In the genomic region with DNA sequence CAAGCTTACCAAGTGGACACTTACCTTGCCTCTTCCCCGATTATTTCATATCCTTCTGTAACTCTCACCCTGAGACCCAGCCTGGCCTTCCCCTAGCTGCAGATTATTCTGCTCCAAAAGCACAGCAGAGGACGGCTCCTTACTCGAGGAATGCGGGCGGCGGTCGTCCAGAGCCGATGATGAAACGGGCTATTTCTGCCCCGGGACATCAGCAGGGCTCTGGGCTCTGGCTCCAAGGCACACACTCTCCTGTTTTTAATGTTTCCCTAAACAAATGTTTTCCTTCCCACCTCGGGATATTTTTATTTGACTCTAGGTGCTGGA, we compare ENCODE assay signal across 16 cellular contexts. TPM values are rescaled to one million over a fixed set of nuclear protein-coding genes. Genes with fewer than 3 reads are reported as not detected.
DNase-seq lines count a peak whose midpoint lies in the region; ATAC-seq and TF ChIP-seq lines count a peak whose summit lies in the region.
"Had no signal": no experiment of that assay in that cellular context is flagged by ENCODE, and none has a peak within 500 bp of the region (broad histone marks: within the 10 kb centered on the region; RNA-seq: fewer than 3 reads in every experiment).

No MANE protein-coding gene starts in this region.

- H3K4me1 ChIP-seq in thoracic aorta (ENCODE audit: control insufficient read depth in 1 of 2, low read depth in 2 of 2): peaks cover 6 to 38% of the 10 kb centered on the region in 2 donors
- H3K4me1 ChIP-seq: Caco-2, foreskin keratinocyte had no signal

- H3K27ac ChIP-seq in thoracic aorta: peak overlapping the region; percentile 68 to 69
- H3K27ac ChIP-seq: 22Rv1, foreskin keratinocyte, thyroid gland had no signal

- H3K4me3 ChIP-seq in fibroblast of the aortic adventitia (ENCODE audit: low read depth, low read length) (no peak overlapping the region), thoracic aorta (peak overlapping the region; percentile 56)
- H3K4me3 ChIP-seq: thyroid gland had no signal

- H3K27me3 ChIP-seq in thoracic aorta (replicated peaks; ENCODE audit: insufficient read depth): no peaks in the 10 kb centered on the region
- H3K27me3 ChIP-seq: foreskin keratinocyte, thyroid gland had no signal

- no peaks in the 10 kb centered on the region for H3K9me3 ChIP-seq in thoracic aorta
- H3K9me3 ChIP-seq: Caco-2, thyroid gland had no signal

- DNase-seq in DMS 273 (lab: John Stamatoyannopoulos, UW; ENCODE audit: unreplicated experiment) (peak; percentile 56), DMS 273 treated with DMSO at 0.1 percent for 48 hours (lab: John Stamatoyannopoulos, UW) (no peak), fibroblast of the aortic adventitia (ENCODE audit: low read depth) (peak; percentile 7), mucosa of gallbladder (ENCODE audit: low spot score) (peak; percentile 32), thoracic aorta (ENCODE audit: low spot score) (no peak), SIG-M5 treated with dmso at 0.1 percent for 504 hours (lab: John Stamatoyannopoulos, UW; ENCODE audit: unreplicated experiment) (no peak)
- DNase-seq: foreskin keratinocyte, kidney, natural killer cell had no signal

- ATAC-seq in thoracic aorta (ENCODE audit: insufficient number of reproducible peaks, low FRiP score, low read depth): no peak
- no peak for ATAC-seq in GM21447 (IDR thresholded peaks at IDR 0.05; ENCODE audit: unreplicated experiment)
- no peak for ATAC-seq in GM21723 (IDR thresholded peaks at IDR 0.05; ENCODE audit: unreplicated experiment)
- ATAC-seq: foreskin keratinocyte, natural killer cell, SK-N-SH treated with all-trans-retinoic acid at 6 μM for 48 hours had no signal

- no peaks in the 10 kb centered on the region for H3K36me3 ChIP-seq in thoracic aorta
- H3K36me3 ChIP-seq: thyroid gland had no signal

- no peak for TF ChIP-seq CTCF in fibroblast of the aortic adventitia (IDR thresholded peaks at IDR 0.05; ENCODE audit: insufficient read depth, low read length)
- TF ChIP-seq CTCF in thoracic aorta (IDR thresholded peaks at IDR 0.05): no peak

RNA-seq across cellular contexts. Expression of a gene that starts 0.3 kb away (rescaled TPM):
- not detected in 2 replicates for total RNA-seq in fibroblast of the aortic adventitia (ENCODE audit: low replicate concordance)
- not detected for total RNA-seq in mucosa of gallbladder
- total RNA-seq in thoracic aorta: under 1 TPM in 1 of 2 donors, not detected in 1; 0.14 TPM
- total RNA-seq: Caco-2, dermis microvascular lymphatic vessel endothelial cell, foreskin keratinocyte, kidney, natural killer cell, thyroid gland had no signal

Comparison
In these comparisons a context has a peak if more than half of its experiments do, and no peak if none do; other contexts are left out.
1. DNase-seq: peak in DMS 273 (single experiment), fibroblast of the aortic adventitia (single experiment) and mucosa of gallbladder (single experiment); none in DMS 273 treated with DMSO at 0.1 percent for 48 hours (single experiment), thoracic aorta (single experiment) and SIG-M5 treated with dmso at 0.1 percent for 504 hours (single experiment).